Comparison of ENCODE assay signal across 8 cellular contexts in the genomic region with DNA sequence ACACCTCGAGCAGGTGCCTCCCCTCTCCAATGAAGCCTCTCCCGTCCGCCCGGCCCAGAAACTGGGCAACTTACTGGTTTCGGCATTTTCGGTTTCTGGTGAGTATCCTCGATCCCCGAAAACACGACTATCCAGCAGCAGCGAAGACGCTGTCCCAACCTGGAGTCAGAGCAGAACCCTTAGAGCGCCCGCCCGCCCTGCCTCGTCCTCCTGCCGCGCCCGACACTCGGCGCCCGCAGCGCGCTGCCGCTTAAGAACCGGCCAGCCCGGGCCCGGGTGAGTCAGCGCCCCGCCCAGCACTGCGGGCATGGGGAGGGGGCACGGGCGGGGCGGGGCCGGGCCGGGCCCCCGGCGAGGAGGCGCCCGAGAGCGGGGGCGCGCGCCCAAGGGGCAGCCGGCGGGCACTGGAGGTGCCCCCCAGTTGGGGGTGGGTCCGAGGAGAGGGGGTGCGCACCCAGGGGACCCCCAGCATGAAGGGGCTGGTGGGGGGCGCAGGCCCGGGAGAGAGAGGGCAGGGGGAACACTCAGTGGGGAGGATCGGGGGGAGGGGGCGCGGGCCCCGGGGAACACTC.
DNase-seq lines count a peak whose midpoint lies in the region; ATAC-seq and TF ChIP-seq lines count a peak whose summit lies in the region.

No MANE protein-coding gene starts in this region.

- no peaks in the 10 kb centered on the region for H3K9me3 Mint-ChIP-seq in central memory CD8-positive, alpha-beta T cell

- peak overlapping the region; percentile 98 for H3K27ac Mint-ChIP-seq in central memory CD8-positive, alpha-beta T cell (ENCODE audit: low read depth)

- peak; percentile 80 for DNase-seq in GM13976 (ENCODE audit: low spot score)
- peak; percentile 59 for DNase-seq in NCI-H2029 treated with DMSO at 0.1 percent for 48 hours (lab: John Stamatoyannopoulos, UW)
- peak; percentile 85 for DNase-seq in activated CD4-positive, CD25-positive, alpha-beta regulatory T cell treated with anti-CD3 and anti-CD28 coated beads, Interleukin-2, amount 50 U/mL, for 72 hours
- DNase-seq in central memory CD8-positive, alpha-beta T cell (ENCODE audit: low spot score in 2 of 2), result peak; percentile 65 to 70
- peak; percentile 88 for DNase-seq in kidney tubule cell (ENCODE audit: low spot score)
- DNase-seq in stimulated activated CD4-positive, alpha-beta T cell treated with anti-CD3 and anti-CD28 coated beads, Interleukin-1b, Interleukin-23, amount 100 ng/mL, for 48 hours, result peak; percentile 83
- no peak for DNase-seq in putamen (ENCODE audit: low spot score)

- peaks cover 59% of the 10 kb centered on the region for H3K4me1 Mint-ChIP-seq in central memory CD8-positive, alpha-beta T cell

- peak; percentile 47 for ATAC-seq in HG02642 (IDR thresholded peaks at IDR 0.05; ENCODE audit: poor library complexity, unreplicated experiment)
- ATAC-seq in central memory CD8-positive, alpha-beta T cell (replicated peaks; ENCODE audit: extremely low read depth, poor library complexity, severe bottlenecking), result peak; percentile 52

- H3K36me3 Mint-ChIP-seq in central memory CD8-positive, alpha-beta T cell (ENCODE audit: insufficient read depth), result peaks cover 57% of the 10 kb centered on the region

- in situ Hi-C loops in GM13976 (cut with MboI; ENCODE audit: low sequenced_read_pairs, unreplicated experiment), result no loop called here

- peak; percentile 4 for TF ChIP-seq CTCF in GM13976 (IDR thresholded peaks at IDR 0.05; ENCODE audit: borderline replicate concordance, control extremely low read depth, extremely low read depth, insufficient read depth, missing control alignments)

- no peaks in the 10 kb centered on the region for H3K27me3 Mint-ChIP-seq in central memory CD8-positive, alpha-beta T cell

- peak overlapping the region; percentile 98 for H3K4me3 Mint-ChIP-seq in central memory CD8-positive, alpha-beta T cell
